ENCODE assay signal across 8 cellular contexts in genomic region chr2:20584637-20585321, GRCh38.
DNase-seq lines count a peak whose midpoint lies in the region; ATAC-seq, FAIRE-seq and TF ChIP-seq lines count a peak whose summit lies in the region.

No MANE protein-coding gene starts in this region.

- H3K4me1 ChIP-seq in rectal smooth muscle tissue (ENCODE audit: control insufficient read depth, insufficient read depth, low read length) = peaks cover 18% of the 10 kb centered on the region

- ATAC-seq in left cardiac atrium = peak; percentile 59 to 78

- no peak for TF ChIP-seq CTCF in GM20000 (IDR thresholded peaks at IDR 0.05; ENCODE audit: extremely low read depth, missing control alignments)

- DNase-seq in amniotic epithelial cell (ENCODE audit: low read depth) (peak; percentile 93), left cardiac atrium (peak; percentile 28), NCI-H69 (lab: John Stamatoyannopoulos, UW) (no peak), GM20000 (ENCODE audit: low spot score) (no peak), NOMO-1 treated with dmso at 0.1 percent for 144 hours (lab: John Stamatoyannopoulos, UW; ENCODE audit: unreplicated experiment) (no peak)
- DNase-seq in stimulated activated naive CD4-positive, alpha-beta T cell treated with Interleukin-2 at 50 U/mL for 16 hours (lab: John Stamatoyannopoulos, UW) = no peak

- no peaks in the 10 kb centered on the region for H3K27me3 ChIP-seq in rectal smooth muscle tissue (ENCODE audit: control insufficient read depth, insufficient read depth, low read length)

- H3K4me3 ChIP-seq in rectal smooth muscle tissue (ENCODE audit: low read length) = no peak overlapping the region

- FAIRE-seq in G401.6 (lab: Jason Lieb, UNC) = peak; percentile 97

- H3K9ac ChIP-seq in rectal smooth muscle tissue (ENCODE audit: low read length) = no peak overlapping the region

- H3K36me3 ChIP-seq in rectal smooth muscle tissue (ENCODE audit: control insufficient read depth, insufficient read depth, low read length) = no peaks in the 10 kb centered on the region

- peak overlapping the region; percentile 27 for H3K27ac ChIP-seq in rectal smooth muscle tissue (ENCODE audit: low read depth, low read length)

- intact Hi-C loops in left cardiac atrium (cut with DNase I) = no loop called here

Comparison
In these comparisons a context has a peak if more than half of its experiments do, and no peak if none do; other contexts are left out.
1. DNase-seq: peak in amniotic epithelial cell (single experiment) and left cardiac atrium (single experiment); none in NCI-H69 (single experiment), GM20000 (single experiment), NOMO-1 treated with dmso at 0.1 percent for 144 hours (single experiment) and stimulated activated naive CD4-positive, alpha-beta T cell treated with Interleukin-2 at 50 U/mL for 16 hours (single experiment).